ENCODE assay signal across 8 cellular contexts in genomic region chr12:27549801-27550652, GRCh38. TPM values are rescaled to one million over a fixed set of nuclear protein-coding genes. Genes with fewer than 3 reads are reported as not detected.
A peak's percentile ranks its signal among the peaks of the same experiment; 100 is the strongest.
DNase-seq lines count a peak whose midpoint lies in the region; ATAC-seq, FAIRE-seq and TF ChIP-seq lines count a peak whose summit lies in the region.

No MANE protein-coding gene starts in this region.

- H3K4me1 Mint-ChIP-seq in Calu3 (ENCODE audit: low read depth, unreplicated experiment), result peaks cover 58% of the 10 kb centered on the region
- peaks cover 19% of the 10 kb centered on the region for H3K4me1 Mint-ChIP-seq in activated T-helper 17 cell treated with anti-CD3 and anti-CD28 coated beads, Interleukin-2, amount 50 U/mL, for 72 hours
- H3K4me1 Mint-ChIP-seq in CD8-positive, alpha-beta memory T cell, result no peaks in the 10 kb centered on the region

- peaks cover 15% of the 10 kb centered on the region for H3K36me3 Mint-ChIP-seq in Calu3 (ENCODE audit: insufficient read depth, unreplicated experiment)
- H3K36me3 Mint-ChIP-seq in activated T-helper 17 cell treated with anti-CD3 and anti-CD28 coated beads, Interleukin-2, amount 50 U/mL, for 72 hours (ENCODE audit: low read depth), result no peaks in the 10 kb centered on the region
- no peaks in the 10 kb centered on the region for H3K36me3 Mint-ChIP-seq in CD8-positive, alpha-beta memory T cell

- H3K4me3 ChIP-seq in right cardiac atrium (ENCODE audit: low read length), result no peak overlapping the region
- H3K4me3 ChIP-seq in small intestine (ENCODE audit: low read depth in 1 of 2, low read length in 2 of 2), result no peak overlapping the region
- H3K4me3 ChIP-seq in CD8-positive, alpha-beta memory T cell (ENCODE audit: low read length), result no peak overlapping the region

- no peak for ATAC-seq in activated T-helper 17 cell treated with anti-CD3 and anti-CD28 coated beads, Interleukin-2, amount 50 U/mL, for 72 hours (replicated peaks)
- ATAC-seq in right cardiac atrium (peak; percentile 92 to 93), HG03457 (IDR thresholded peaks at IDR 0.05; ENCODE audit: unreplicated experiment) (no peak)

- peaks cover 30% of the 10 kb centered on the region for H3K4me1 ChIP-seq in right cardiac atrium (ENCODE audit: control insufficient read depth, insufficient read depth, low read length)
- peaks cover 8 to 12% of the 10 kb centered on the region in 2 donors for H3K4me1 ChIP-seq in small intestine (ENCODE audit: control insufficient read depth in 2 of 2, insufficient read depth in 1 of 2, low read depth in 1 of 2, low read length in 1 of 2)
- no peaks in the 10 kb centered on the region for H3K4me1 ChIP-seq in CD8-positive, alpha-beta memory T cell (ENCODE audit: insufficient read depth, low read length)

- H3K4me3 Mint-ChIP-seq in Calu3 (ENCODE audit: low read depth, unreplicated experiment), result peak overlapping the region; percentile 22
- H3K4me3 Mint-ChIP-seq in activated T-helper 17 cell treated with anti-CD3 and anti-CD28 coated beads, Interleukin-2, amount 50 U/mL, for 72 hours, result peak overlapping the region; percentile 10
- H3K4me3 Mint-ChIP-seq in CD8-positive, alpha-beta memory T cell, result no peak overlapping the region

- DNase-seq in Calu3 (peak; percentile 80), M059J (ENCODE audit: low read depth) (peak; percentile 98), right cardiac atrium (peak; percentile 86 to 90 (median 90)), small intestine (peak; percentile 85), NCI-H2227 treated with DMSO at 0.1 percent for 48 hours (lab: John Stamatoyannopoulos, UW) (no peak)
- DNase-seq in CD8-positive, alpha-beta memory T cell, result no peak

- TF ChIP-seq CTCF in Calu3 (IDR thresholded peaks at IDR 0.05; ENCODE audit: unreplicated experiment), result no peak

- peak overlapping the region; percentile 43 for H3K27ac Mint-ChIP-seq in Calu3 (ENCODE audit: unreplicated experiment)
- peak overlapping the region; percentile 35 for H3K27ac Mint-ChIP-seq in activated T-helper 17 cell treated with anti-CD3 and anti-CD28 coated beads, Interleukin-2, amount 50 U/mL, for 72 hours
- H3K27ac Mint-ChIP-seq in CD8-positive, alpha-beta memory T cell, result no peak overlapping the region

- intact Hi-C loops in Calu3 (cut with micrococcal nuclease; ENCODE audit: unreplicated experiment), result loop anchor here (1.0 kb wide), 1 partner anchor 25 kb away; no protein-coding TSS in a partner anchor
- intact Hi-C loops in right cardiac atrium (cut with DNase I), result loop anchor here in 1 of 4 donors (10.0 kb wide), 1 partner anchor 85 kb away; no protein-coding TSS in a partner anchor

- POLR2A ChIA-PET in CD8-positive, alpha-beta memory T cell (lab: Charles Lee), result interaction anchor here (0.6 kb wide), 1 partner anchor 126 kb away, joined by 3 read pairs; no protein-coding TSS in a partner anchor

- no peaks in the 10 kb centered on the region for H3K9me3 Mint-ChIP-seq in Calu3 (ENCODE audit: low read depth, unreplicated experiment)
- no peaks in the 10 kb centered on the region for H3K9me3 Mint-ChIP-seq in activated T-helper 17 cell treated with anti-CD3 and anti-CD28 coated beads, Interleukin-2, amount 50 U/mL, for 72 hours
- no peaks in the 10 kb centered on the region for H3K9me3 Mint-ChIP-seq in CD8-positive, alpha-beta memory T cell

- H3K27me3 ChIP-seq in right cardiac atrium (ENCODE audit: control insufficient read depth, insufficient read depth), result no peaks in the 10 kb centered on the region
- H3K27me3 ChIP-seq in small intestine (ENCODE audit: control insufficient read depth in 2 of 2, insufficient read depth in 2 of 2, low read length in 2 of 2), result no peaks in the 10 kb centered on the region
- no peaks in the 10 kb centered on the region for H3K27me3 ChIP-seq in CD8-positive, alpha-beta memory T cell (ENCODE audit: insufficient read depth, low read length, poor library complexity, severe bottlenecking)

- H3K27me3 Mint-ChIP-seq in Calu3 (ENCODE audit: unreplicated experiment), result no peaks in the 10 kb centered on the region
- peaks cover 9% of the 10 kb centered on the region for H3K27me3 Mint-ChIP-seq in activated T-helper 17 cell treated with anti-CD3 and anti-CD28 coated beads, Interleukin-2, amount 50 U/mL, for 72 hours
- H3K27me3 Mint-ChIP-seq in CD8-positive, alpha-beta memory T cell, result peaks cover 3 to 12% of the 10 kb centered on the region in 2 donors

- no TSS peak for BruUV-seq in Calu3 (replicated peaks; lab: Mats Ljungman, UMichigan)

- H3K27ac ChIP-seq in right cardiac atrium (ENCODE audit: low read length) (peak overlapping the region; percentile 98), small intestine (ENCODE audit: low read depth in 1 of 2, low read length in 1 of 2) (peak overlapping the region in 1 of 2 donors; percentile 58)
- no peak overlapping the region for H3K27ac ChIP-seq in CD8-positive, alpha-beta memory T cell (ENCODE audit: low read depth, low read length)

- FAIRE-seq in small intestine (lab: Jason Lieb, UNC), result no peak

- H3K9me3 ChIP-seq in right cardiac atrium (ENCODE audit: control insufficient read depth, low read length) (no peaks in the 10 kb centered on the region), small intestine (ENCODE audit: control insufficient read depth, low read depth) (no peaks in the 10 kb centered on the region)
- H3K9me3 ChIP-seq in CD8-positive, alpha-beta memory T cell (ENCODE audit: low read length), result no peaks in the 10 kb centered on the region

- H3K36me3 ChIP-seq in small intestine (ENCODE audit: control insufficient read depth in 2 of 2, insufficient read depth in 2 of 2, low read length in 2 of 2), result no peaks in the 10 kb centered on the region
- H3K36me3 ChIP-seq in CD8-positive, alpha-beta memory T cell (ENCODE audit: insufficient read depth, low read length), result no peaks in the 10 kb centered on the region

- CTCF ChIA-PET in Calu3 (lab: Charles Lee), result interaction anchor here (0.7 to 1.4 kb wide), 7 partner anchors 9 to 362 kb away, joined by 3 to 5 read pairs (median 3); partner anchors contain the start of gene PPFIBP1
- CTCF ChIA-PET in CD8-positive, alpha-beta memory T cell (lab: Charles Lee), result no interaction called here

- WGBS in right cardiac atrium, result 16% methylated on average over 12 of the region's 12 CpGs
- 12 to 30% (median 17%) methylated on average over 12 of the region's 12 CpGs for WGBS in small intestine, 3 donors

RNA-seq across cellular contexts. Expression of gene PPFIBP1, which starts 26.0 kb away (rescaled TPM):
- total RNA-seq in Calu3 (2022) (58.7 and 64.8 TPM in 2 replicates), right cardiac atrium (100 to 1,000 TPM in 2 of 4 donors, 10 to 100 TPM in 2; 72.4 to 176 (median 94.8) TPM)
- 25.3 and 45.4 TPM in 2 replicates for total RNA-seq in M059J (2014; rRNA removed; shearing (Covaris generic))
- total RNA-seq in activated T-helper 17 cell treated with anti-CD3 and anti-CD28 coated beads, Interleukin-2, amount 50 U/mL, for 72 hours, result 10 to 100 TPM; 13.8 to 21.8 TPM
- polyA plus RNA-seq in right cardiac atrium (26.4 TPM), small intestine (10 to 100 TPM in 1 of 3 donors, 1 to 10 TPM in 2; 4.9 to 16.1 (median 9.2) TPM)
- total RNA-seq in CD8-positive, alpha-beta memory T cell, result 10 to 100 TPM in 1 of 2 experiments, 1 to 10 TPM in 1; 6.2 to 10.7 TPM
- polyA plus RNA-seq in CD8-positive, alpha-beta memory T cell, result 1.2 TPM

Comparison
In these comparisons a context has a peak if more than half of its experiments do, and no peak if none do; other contexts are left out.
1. DNase-seq: peak in Calu3 (single experiment), M059J (single experiment), right cardiac atrium (3 of 3) and small intestine (single experiment); none in CD8-positive, alpha-beta memory T cell (0 of 5) and NCI-H2227 treated with DMSO at 0.1 percent for 48 hours (single experiment).
2. H3K27ac Mint-ChIP-seq: peak in Calu3 (single experiment) and activated T-helper 17 cell treated with anti-CD3 and anti-CD28 coated beads, Interleukin-2, amount 50 U/mL, for 72 hours (single experiment); none in CD8-positive, alpha-beta memory T cell (0 of 8).
3. H3K4me3 Mint-ChIP-seq: peak in Calu3 (single experiment) and activated T-helper 17 cell treated with anti-CD3 and anti-CD28 coated beads, Interleukin-2, amount 50 U/mL, for 72 hours (single experiment); none in CD8-positive, alpha-beta memory T cell (0 of 7).
4. ATAC-seq: peak in right cardiac atrium (2 of 2); none in activated T-helper 17 cell treated with anti-CD3 and anti-CD28 coated beads, Interleukin-2, amount 50 U/mL, for 72 hours (single experiment) and HG03457 (single experiment).